In the genomic region with DNA sequence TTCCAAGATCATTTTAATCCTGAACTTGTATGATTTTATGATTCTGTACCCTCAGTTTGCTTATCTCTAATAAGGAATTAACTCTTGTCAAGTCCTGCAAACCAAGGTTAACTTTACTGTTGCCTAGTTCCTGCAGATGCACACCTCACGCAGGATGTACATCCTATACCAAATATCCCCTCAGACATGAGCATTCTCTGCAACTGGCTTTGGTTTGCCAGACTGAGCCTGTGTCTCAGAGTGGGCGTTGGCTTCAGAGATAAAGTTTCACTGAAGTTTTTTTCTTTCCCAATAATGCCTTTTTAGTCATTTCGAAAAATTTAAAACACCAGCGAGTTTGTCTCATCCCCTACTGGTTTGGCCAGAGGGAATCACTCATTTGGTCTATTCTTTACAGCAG, we compare ENCODE assay signal across 30 cellular contexts.
"Had no signal": no experiment of that assay in that cellular context is flagged by ENCODE, and none has a peak within 500 bp of the region (broad histone marks: within the 10 kb centered on the region; RNA-seq: fewer than 3 reads in every experiment).

No MANE protein-coding gene starts in this region.

- H3K27ac ChIP-seq: neutrophil, ovary, parathyroid adenoma, psoas muscle, right lobe of liver, sigmoid colon, stomach, thoracic aorta, thyroid gland, tibial nerve, upper lobe of left lung, vagina had no signal

- H3K9ac ChIP-seq: parathyroid adenoma had no signal

- H3K4me3 ChIP-seq: ovary, psoas muscle, right lobe of liver, sigmoid colon, stomach, thoracic aorta, thyroid gland, tibial nerve, upper lobe of left lung, vagina had no signal

- DNase-seq: naive thymus-derived CD8-positive, alpha-beta T cell; nephron progenitor cell; nucleus accumbens; ovary; posterior cingulate gyrus; psoas muscle; right cardiac atrium; right lobe of liver; sigmoid colon; small intestine; stimulated activated CD4-positive, alpha-beta T cell treated with anti-CD3 and anti-CD28 coated beads, Interleukin-15, amount 100 ng/mL, for 24 hours; stimulated activated CD4-positive, alpha-beta T cell treated with anti-CD3 and anti-CD28 coated beads, Interleukin-2, amount 100 ng/mL, for 24 hours; stimulated activated CD4-positive, alpha-beta T cell treated with anti-CD3 and anti-CD28 coated beads, Interleukin-2, amount 100 ng/mL, for 48 hours; stimulated activated CD4-positive, alpha-beta T cell treated with anti-CD3 and anti-CD28 coated beads, Interleukin-4, amount 100 ng/mL, for 24 hours; stimulated activated naive B cell treated with anti-CD40 and anti-IgM and Interleukin-4, amounts not matched to agents 10 μg/mL and 1 μg/mL and 100 μg/mL, for 72 hours; stimulated activated naive CD4-positive, alpha-beta T cell treated with Interleukin-2 at 50 U/mL for 16 hours; stomach; thyroid gland; upper lobe of left lung had no signal

- H3K27me3 ChIP-seq: neutrophil, ovary, right lobe of liver, sigmoid colon, stomach, thyroid gland, tibial nerve, upper lobe of left lung, vagina had no signal

- H3K36me3 Mint-ChIP-seq: naive thymus-derived CD8-positive, alpha-beta T cell; natural killer cell treated with Interleukin-12 subunit alpha and Interleukin-12 subunit beta and Interleukin-15 and Interleukin-18, amount 100 ng/mL, for 72 hours; stimulated activated effector memory CD8-positive, alpha-beta T cell treated with anti-CD3 and anti-CD28 coated beads, Interleukin-12 subunit alpha, Interleukin-12 subunit beta, amount 100 ng/mL, for 72 hours; stimulated activated naive B cell treated with anti-CD40 and anti-IgM and Interleukin-4, amounts not matched to agents 10 μg/mL and 1 μg/mL and 100 μg/mL, for 72 hours had no signal

- H2AFZ ChIP-seq: parathyroid adenoma had no signal

- ATAC-seq: naive thymus-derived CD8-positive, alpha-beta T cell; natural killer cell treated with Interleukin-12 subunit alpha and Interleukin-12 subunit beta and Interleukin-15 and Interleukin-18, amount 100 ng/mL, for 72 hours; psoas muscle; right cardiac atrium; right lobe of liver; stimulated activated effector memory CD8-positive, alpha-beta T cell treated with anti-CD3 and anti-CD28 coated beads, Interleukin-12 subunit alpha, Interleukin-12 subunit beta, amount 100 ng/mL, for 72 hours; stimulated activated naive B cell treated with anti-CD40 and anti-IgM and Interleukin-4, amounts not matched to agents 10 μg/mL and 1 μg/mL and 100 μg/mL, for 72 hours had no signal

- H3K27ac Mint-ChIP-seq: naive thymus-derived CD8-positive, alpha-beta T cell; natural killer cell treated with Interleukin-12 subunit alpha and Interleukin-12 subunit beta and Interleukin-15 and Interleukin-18, amount 100 ng/mL, for 72 hours; nephron progenitor cell; progenitor cell of endocrine pancreas; stimulated activated effector memory CD8-positive, alpha-beta T cell treated with anti-CD3 and anti-CD28 coated beads, Interleukin-12 subunit alpha, Interleukin-12 subunit beta, amount 100 ng/mL, for 72 hours; stimulated activated naive B cell treated with anti-CD40 and anti-IgM and Interleukin-4, amounts not matched to agents 10 μg/mL and 1 μg/mL and 100 μg/mL, for 72 hours; stimulated activated naive CD8-positive, alpha-beta T cell treated with anti-CD3 and anti-CD28 coated beads, Interleukin-15, Interleukin-2, amounts not matched to agents 100 ng/mL and 50 ng/mL, for 24 hours had no signal

- H3K4me3 Mint-ChIP-seq: naive thymus-derived CD8-positive, alpha-beta T cell; natural killer cell treated with Interleukin-12 subunit alpha and Interleukin-12 subunit beta and Interleukin-15 and Interleukin-18, amount 100 ng/mL, for 72 hours; nephron progenitor cell; neural crest cell; stimulated activated effector memory CD8-positive, alpha-beta T cell treated with anti-CD3 and anti-CD28 coated beads, Interleukin-12 subunit alpha, Interleukin-12 subunit beta, amount 100 ng/mL, for 72 hours; stimulated activated naive B cell treated with anti-CD40 and anti-IgM and Interleukin-4, amounts not matched to agents 10 μg/mL and 1 μg/mL and 100 μg/mL, for 72 hours; stimulated activated naive CD8-positive, alpha-beta T cell treated with anti-CD3 and anti-CD28 coated beads, Interleukin-15, Interleukin-2, amounts not matched to agents 100 ng/mL and 50 ng/mL, for 24 hours had no signal

- H3K79me2 ChIP-seq: parathyroid adenoma had no signal

- H3K9me3 ChIP-seq: neutrophil, ovary, psoas muscle, right lobe of liver, sigmoid colon, stomach, thoracic aorta, thyroid gland, tibial nerve, upper lobe of left lung, vagina had no signal

- H3K4me1 Mint-ChIP-seq: naive thymus-derived CD8-positive, alpha-beta T cell; stimulated activated effector memory CD8-positive, alpha-beta T cell treated with anti-CD3 and anti-CD28 coated beads, Interleukin-12 subunit alpha, Interleukin-12 subunit beta, amount 100 ng/mL, for 72 hours; stimulated activated naive B cell treated with anti-CD40 and anti-IgM and Interleukin-4, amounts not matched to agents 10 μg/mL and 1 μg/mL and 100 μg/mL, for 72 hours had no signal

- H3K36me3 ChIP-seq: neutrophil, ovary, right lobe of liver, sigmoid colon, stomach, thoracic aorta, thyroid gland, tibial nerve, upper lobe of left lung, vagina had no signal

- H3K9me3 Mint-ChIP-seq: natural killer cell treated with Interleukin-12 subunit alpha and Interleukin-12 subunit beta and Interleukin-15 and Interleukin-18, amount 100 ng/mL, for 72 hours; nephron progenitor cell; neural crest cell had no signal

- H3K4me1 ChIP-seq: parathyroid adenoma, psoas muscle, right lobe of liver, sigmoid colon, stomach, thyroid gland, tibial nerve, upper lobe of left lung, vagina had no signal

- FAIRE-seq: small intestine, urothelium cell line had no signal

- H3K27me3 Mint-ChIP-seq: stimulated activated naive B cell treated with anti-CD40 and anti-IgM and Interleukin-4, amounts not matched to agents 10 μg/mL and 1 μg/mL and 100 μg/mL, for 72 hours had no signal
